15 cellular contexts compared by ENCODE assay signal in genomic region chr5:137206030-137206715, GRCh38.
DNase-seq lines count a peak whose midpoint lies in the region; ATAC-seq and TF ChIP-seq lines count a peak whose summit lies in the region.
"Had no signal": no experiment of that assay in that cellular context is flagged by ENCODE, and none has a peak within 500 bp of the region (broad histone marks: within the 10 kb centered on the region; RNA-seq: fewer than 3 reads in every experiment).

No MANE protein-coding gene starts in this region.

- H3K4me3 ChIP-seq in A673 (ENCODE audit: low read depth, low read length, poor library complexity, severe bottlenecking) (no peak overlapping the region), hepatocyte (no peak overlapping the region)
- H3K4me3 ChIP-seq: heart right ventricle had no signal

- H3K9me3 Mint-ChIP-seq in HFFc6, result no peaks in the 10 kb centered on the region
- H3K9me3 Mint-ChIP-seq: activated T-cell treated with anti-CD3 and anti-CD28 coated beads, Interleukin-2, amount 50 U/mL, for 24 hours; endodermal cell; stimulated activated memory B cell treated with anti-CD40 and anti-IgM and Interleukin-4, amounts not matched to agents 10 μg/mL and 1 μg/mL and 100 μg/mL, for 72 hours had no signal

- BruUV-seq in A673 (replicated peaks; lab: Mats Ljungman, UMichigan), result no TSS peak

- H3K9me3 ChIP-seq in A673 (ENCODE audit: low read depth, low read length, poor library complexity, severe bottlenecking) (no peaks in the 10 kb centered on the region), hepatocyte (ENCODE audit: low read depth) (no peaks in the 10 kb centered on the region)
- H3K9me3 ChIP-seq: heart right ventricle had no signal

- CTCF ChIA-PET in A673 (lab: Charles Lee), result no interaction called here

- no peaks in the 10 kb centered on the region for H4K20me1 ChIP-seq in hepatocyte (ENCODE audit: insufficient read depth, poor library complexity, severe bottlenecking)

- H3K9me2 ChIP-seq in hepatocyte (replicated peaks; ENCODE audit: insufficient read depth), result no peaks in the 10 kb centered on the region

- DNase-seq in A673 (ENCODE audit: low spot score), result peak; percentile 48
- DNase-seq in HFFc6, result peak; percentile 63
- peak; percentile 20 for DNase-seq in NCI-H82 treated with DMSO at 0.1 percent for 48 hours (lab: John Stamatoyannopoulos, UW; ENCODE audit: unreplicated experiment)
- DNase-seq in hepatocyte (ENCODE audit: low spot score), result peak; percentile 37
- DNase-seq in NCI-H774 (lab: John Stamatoyannopoulos, UW), result no peak
- no peak for DNase-seq in ecto neural progenitor cell (ENCODE audit: low spot score)
- DNase-seq in DMS153 treated with DMSO at 0.1 percent for 48 hours (lab: John Stamatoyannopoulos, UW; ENCODE audit: unreplicated experiment), result no peak
- DNase-seq: activated CD4-positive, alpha-beta T cell treated with anti-CD3 and anti-CD28 coated beads for 1 hour; activated T-cell treated with anti-CD3 and anti-CD28 coated beads, Interleukin-2, amount 50 U/mL, for 24 hours; endodermal cell; heart right ventricle; occipital lobe; SW 1271 had no signal

- H3K79me2 ChIP-seq in hepatocyte, result no peaks in the 10 kb centered on the region

- H3K4me1 Mint-ChIP-seq in HFFc6 (ENCODE audit: low read depth), result peaks cover 71% of the 10 kb centered on the region
- H3K4me1 Mint-ChIP-seq: stimulated activated memory B cell treated with anti-CD40 and anti-IgM and Interleukin-4, amounts not matched to agents 10 μg/mL and 1 μg/mL and 100 μg/mL, for 72 hours had no signal

- H3K36me3 ChIP-seq in A673 (ENCODE audit: insufficient read depth, low read length, poor library complexity, severe bottlenecking) (no peaks in the 10 kb centered on the region), hepatocyte (replicated peaks; ENCODE audit: insufficient read depth, low read depth) (no peaks in the 10 kb centered on the region)
- H3K36me3 ChIP-seq: heart right ventricle had no signal

- intact Hi-C loops in A673 (cut with micrococcal nuclease; ENCODE audit: unreplicated experiment), result no loop called here

- no peak overlapping the region for H2AFZ ChIP-seq in hepatocyte

- POLR2A ChIA-PET in A673 (lab: Charles Lee; ENCODE audit: low non-redundant PET), result no interaction called here

- ATAC-seq in GM21447 (IDR thresholded peaks at IDR 0.05; ENCODE audit: unreplicated experiment), result no peak
- ATAC-seq: stimulated activated memory B cell treated with anti-CD40 and anti-IgM and Interleukin-4, amounts not matched to agents 10 μg/mL and 1 μg/mL and 100 μg/mL, for 72 hours had no signal

- WGBS in hepatocyte (ENCODE audit: low lambda C conversion rate, missing lambda C conversion rate), result 64% methylated on average over 6 of the region's 6 CpGs

- H3K27ac ChIP-seq in A673 (ENCODE audit: low read depth, low read length, poor library complexity, severe bottlenecking) (no peak overlapping the region), hepatocyte (no peak overlapping the region)
- H3K27ac ChIP-seq: heart right ventricle had no signal

- no peak overlapping the region for H3K4me3 Mint-ChIP-seq in HFFc6
- H3K4me3 Mint-ChIP-seq: activated T-cell treated with anti-CD3 and anti-CD28 coated beads, Interleukin-2, amount 50 U/mL, for 24 hours; endodermal cell; stimulated activated memory B cell treated with anti-CD40 and anti-IgM and Interleukin-4, amounts not matched to agents 10 μg/mL and 1 μg/mL and 100 μg/mL, for 72 hours had no signal

- TF ChIP-seq CTCF in A673 (conservative IDR thresholded peaks at IDR 0.05; ENCODE audit: low read depth, low read length), result no peak
- peak; percentile 49 for TF ChIP-seq CTCF in HFFc6 (IDR thresholded peaks at IDR 0.05)
- TF ChIP-seq CTCF in hepatocyte (IDR thresholded peaks at IDR 0.05; ENCODE audit: poor library complexity), result no peak

- H3K27me3 ChIP-seq in A673 (replicated peaks; ENCODE audit: insufficient read depth, low read depth, low read length, poor library complexity) (peaks cover 6% of the 10 kb centered on the region), hepatocyte (no peaks in the 10 kb centered on the region)
- H3K27me3 ChIP-seq: heart right ventricle had no signal

- no peak overlapping the region for H3K4me2 ChIP-seq in hepatocyte

- H3K4me1 ChIP-seq in A673 (ENCODE audit: insufficient read depth, low read length, poor library complexity, severe bottlenecking) (no peaks in the 10 kb centered on the region), hepatocyte (ENCODE audit: insufficient read depth) (peaks cover 13% of the 10 kb centered on the region)

- peak overlapping the region; percentile 73 for H3K27ac Mint-ChIP-seq in HFFc6
- H3K27ac Mint-ChIP-seq: activated T-cell treated with anti-CD3 and anti-CD28 coated beads, Interleukin-2, amount 50 U/mL, for 24 hours; endodermal cell; stimulated activated memory B cell treated with anti-CD40 and anti-IgM and Interleukin-4, amounts not matched to agents 10 μg/mL and 1 μg/mL and 100 μg/mL, for 72 hours had no signal

- no peaks in the 10 kb centered on the region for H3K36me3 Mint-ChIP-seq in HFFc6 (ENCODE audit: low read depth)
- H3K36me3 Mint-ChIP-seq: stimulated activated memory B cell treated with anti-CD40 and anti-IgM and Interleukin-4, amounts not matched to agents 10 μg/mL and 1 μg/mL and 100 μg/mL, for 72 hours had no signal

- H3K27me3 Mint-ChIP-seq in HFFc6 (ENCODE audit: insufficient read depth), result no peaks in the 10 kb centered on the region; the same call in 1 of the 2 replicates

Comparison
In these comparisons a context has a peak if more than half of its experiments do, and no peak if none do; other contexts are left out.
1. DNase-seq: peak in A673 (single experiment), HFFc6 (single experiment), NCI-H82 treated with DMSO at 0.1 percent for 48 hours (single experiment) and hepatocyte (single experiment); none in NCI-H774 (single experiment), ecto neural progenitor cell (single experiment) and DMS153 treated with DMSO at 0.1 percent for 48 hours (single experiment).